Comparison of ENCODE assay signal across 9 cellular contexts in the genomic region with DNA sequence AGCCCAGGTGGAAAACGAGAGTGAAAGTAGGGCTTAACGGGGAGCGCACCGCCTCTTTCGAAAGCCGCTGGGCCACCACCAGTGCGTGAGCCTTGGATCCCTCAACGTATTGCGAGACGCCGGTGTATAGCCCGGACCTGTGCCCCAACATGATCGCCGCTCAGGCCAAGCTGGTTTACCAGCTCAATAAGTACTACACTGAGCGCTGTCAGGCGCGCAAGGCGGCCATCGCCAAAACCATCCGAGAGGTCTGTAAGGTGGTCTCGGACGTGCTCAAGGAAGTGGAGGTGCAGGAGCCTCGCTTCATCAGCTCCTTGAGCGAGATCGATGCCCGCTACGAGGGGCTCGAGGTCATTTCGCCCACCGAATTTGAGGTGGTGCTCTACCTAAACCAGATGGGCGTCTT. TPM values are rescaled to one million over a fixed set of nuclear protein-coding genes. Genes with fewer than 3 reads are reported as not detected.
DNase-seq lines count a peak whose midpoint lies in the region; ATAC-seq and TF ChIP-seq lines count a peak whose summit lies in the region.
"Had no signal": no experiment of that assay in that cellular context is flagged by ENCODE, and none has a peak within 500 bp of the region (broad histone marks: within the 10 kb centered on the region; RNA-seq: fewer than 3 reads in every experiment).

No MANE protein-coding gene starts in this region.

- intact Hi-C loops in natural killer cell (cut with micrococcal nuclease), result no loop called here

- no peak for TF ChIP-seq CTCF in glutamatergic neuron (IDR thresholded peaks at IDR 0.05; ENCODE audit: partially characterized antibody, unreplicated experiment)
- no peak for TF ChIP-seq CTCF in nephron (IDR thresholded peaks at IDR 0.05; ENCODE audit: unreplicated experiment in 3 of 3)
- TF ChIP-seq CTCF in natural killer cell (IDR thresholded peaks at IDR 0.05), result no peak

- H3K4me1 Mint-ChIP-seq in glutamatergic neuron (ENCODE audit: low read depth, unreplicated experiment), result peaks cover 31% of the 10 kb centered on the region
- peaks cover 37% of the 10 kb centered on the region for H3K4me1 Mint-ChIP-seq in nephron
- H3K4me1 Mint-ChIP-seq in natural killer cell, result no peaks in the 10 kb centered on the region

- H3K9me3 ChIP-seq in adipocyte (ENCODE audit: control insufficient read depth, low read length), result no peaks in the 10 kb centered on the region

- H3K4me3 ChIP-seq in adipocyte (ENCODE audit: low read length) (peak overlapping the region; percentile 20), urinary bladder (ENCODE audit: low read depth, low read length) (peak overlapping the region; percentile 4)

- peak overlapping the region; percentile 97 for H3K4me3 Mint-ChIP-seq in glutamatergic neuron (ENCODE audit: unreplicated experiment)
- peak overlapping the region; percentile 75 to 84 (median 81) for H3K4me3 Mint-ChIP-seq in nephron
- H3K4me3 Mint-ChIP-seq in natural killer cell, result no peak overlapping the region
- H3K4me3 Mint-ChIP-seq: activated T-helper 1 cell treated with anti-CD3 and anti-CD28 coated beads, Interleukin-12 subunit alpha, Interleukin-12 subunit beta, Interleukin-2, Interleukin-4 antibody, amounts not matched to agents 30 ng/mL and 10 ng/mL and 1 ng/mL, durations not matched to agents 14 hours and 24 hours and 36 hours; naive thymus-derived CD8-positive, alpha-beta T cell had no signal

- no peaks in the 10 kb centered on the region for H3K27me3 ChIP-seq in adipocyte (replicated peaks; ENCODE audit: control insufficient read depth, insufficient read depth, low read length)

- H3K9ac ChIP-seq in adipocyte (ENCODE audit: low read length), result no peak overlapping the region

- H3K27ac Mint-ChIP-seq in glutamatergic neuron (ENCODE audit: unreplicated experiment) (no peak overlapping the region), nephron (peak overlapping the region; percentile 54 to 94 (median 71)), natural killer cell (no peak overlapping the region)
- H3K27ac Mint-ChIP-seq: activated T-helper 1 cell treated with anti-CD3 and anti-CD28 coated beads, Interleukin-12 subunit alpha, Interleukin-12 subunit beta, Interleukin-2, Interleukin-4 antibody, amounts not matched to agents 30 ng/mL and 10 ng/mL and 1 ng/mL, durations not matched to agents 14 hours and 24 hours and 36 hours; naive thymus-derived CD8-positive, alpha-beta T cell had no signal

- H3K36me3 ChIP-seq in adipocyte (ENCODE audit: control insufficient read depth, insufficient read depth, low read length, severe bottlenecking) (no peaks in the 10 kb centered on the region), urinary bladder (ENCODE audit: insufficient read depth) (no peaks in the 10 kb centered on the region)

- ATAC-seq in HG03280 (IDR thresholded peaks at IDR 0.05; ENCODE audit: unreplicated experiment) (no peak), natural killer cell (no peak)
- ATAC-seq: naive thymus-derived CD8-positive, alpha-beta T cell had no signal

- H3K4me1 ChIP-seq in adipocyte (ENCODE audit: control insufficient read depth, insufficient read depth, low read length), result no peaks in the 10 kb centered on the region
- H3K4me1 ChIP-seq in urinary bladder (ENCODE audit: insufficient read depth), result peaks cover 2% of the 10 kb centered on the region

- H3K36me3 Mint-ChIP-seq in glutamatergic neuron (ENCODE audit: unreplicated experiment), result no peaks in the 10 kb centered on the region
- peaks cover 25% of the 10 kb centered on the region for H3K36me3 Mint-ChIP-seq in nephron (ENCODE audit: low read depth)
- peaks cover 7% of the 10 kb centered on the region for H3K36me3 Mint-ChIP-seq in natural killer cell

- H3K9me3 Mint-ChIP-seq in glutamatergic neuron (ENCODE audit: unreplicated experiment) (peaks cover 15% of the 10 kb centered on the region), nephron (no peaks in the 10 kb centered on the region), natural killer cell (no peaks in the 10 kb centered on the region)
- H3K9me3 Mint-ChIP-seq: activated T-helper 1 cell treated with anti-CD3 and anti-CD28 coated beads, Interleukin-12 subunit alpha, Interleukin-12 subunit beta, Interleukin-2, Interleukin-4 antibody, amounts not matched to agents 30 ng/mL and 10 ng/mL and 1 ng/mL, durations not matched to agents 14 hours and 24 hours and 36 hours had no signal

- H3K27ac ChIP-seq in urinary bladder (ENCODE audit: low read depth), result no peak overlapping the region

- WGBS in urinary bladder, result 57% methylated on average over 31 of the region's 31 CpGs

- peak; percentile 73 for DNase-seq in adipocyte (ENCODE audit: low read depth)
- DNase-seq in glutamatergic neuron, result peak; percentile 45
- no peak for DNase-seq in NCI-H1105 treated with DMSO at 0.1 percent for 48 hours (lab: John Stamatoyannopoulos, UW)
- no peak for DNase-seq in natural killer cell
- DNase-seq: naive thymus-derived CD8-positive, alpha-beta T cell had no signal

- H3K27me3 Mint-ChIP-seq in glutamatergic neuron (ENCODE audit: unreplicated experiment) (peaks cover 12% of the 10 kb centered on the region), nephron (ENCODE audit: low read depth) (peaks cover 96% of the 10 kb centered on the region), natural killer cell (ENCODE audit: low read depth in 2 of 2) (no peaks in the 10 kb centered on the region)
- H3K27me3 Mint-ChIP-seq: naive thymus-derived CD8-positive, alpha-beta T cell had no signal

RNA-seq across cellular contexts. Expression of a gene that starts 0.9 kb away (rescaled TPM):
- total RNA-seq in glutamatergic neuron (ENCODE audit: unreplicated experiment) (3.4 TPM), urinary bladder (1.5 TPM), natural killer cell (not detected)
- 0.54 TPM for polyA plus RNA-seq in urinary bladder
- total RNA-seq: activated T-helper 1 cell treated with anti-CD3 and anti-CD28 coated beads, Interleukin-12 subunit alpha, Interleukin-12 subunit beta, Interleukin-2, Interleukin-4 antibody, amounts not matched to agents 30 ng/mL and 10 ng/mL and 1 ng/mL, durations not matched to agents 14 hours and 24 hours and 36 hours; naive thymus-derived CD8-positive, alpha-beta T cell had no signal

Comparison
In these comparisons a context has a peak if more than half of its experiments do, and no peak if none do; other contexts are left out.
1. DNase-seq: peak in adipocyte (single experiment) and glutamatergic neuron (single experiment); none in NCI-H1105 treated with DMSO at 0.1 percent for 48 hours (single experiment) and natural killer cell (single experiment).
2. H3K27ac Mint-ChIP-seq: peak in nephron (3 of 3); none in glutamatergic neuron (single experiment) and natural killer cell (0 of 2).